1 cellular context compared by ENCODE assay signal in the genomic region with DNA sequence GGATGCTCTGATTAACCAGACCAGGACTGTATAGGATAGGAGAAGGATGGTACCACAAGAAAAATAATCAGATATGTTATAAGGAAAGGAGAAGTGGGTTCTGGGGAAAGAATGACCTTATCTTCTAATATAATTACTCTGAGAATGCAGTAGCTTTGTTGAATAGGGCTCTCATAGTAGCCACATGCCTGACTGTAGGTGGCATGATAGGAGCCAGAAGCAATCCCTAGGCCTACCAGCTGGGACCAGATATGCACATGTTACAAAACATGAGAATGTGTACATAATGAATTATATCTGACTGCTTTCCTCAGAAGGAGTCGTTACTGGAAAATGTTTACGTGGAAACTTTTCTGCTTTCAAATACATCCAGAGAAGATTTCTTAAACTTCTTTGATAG.
TF ChIP-seq lines count a peak whose summit lies in the region.

No MANE protein-coding gene starts in this region.

TF ChIP-seq in HepG2, 621 proteins besides CTCF, POLR2A, EP300 and RAD21 (continued from another document):
- TF ChIP-seq ZNF121 (CRISPR knock-in tag; IDR thresholded peaks at IDR 0.05) (no peak), ZNF180 (CRISPR knock-in tag; IDR thresholded peaks at IDR 0.05; ENCODE audit: borderline replicate concordance, low read depth) (no peak), ZFP82 (CRISPR knock-in tag; IDR thresholded peaks at IDR 0.05; ENCODE audit: borderline replicate concordance) (no peak), RFX1 (IDR thresholded peaks at IDR 0.05) (no peak)
- TF ChIP-seq, protein P1, sequence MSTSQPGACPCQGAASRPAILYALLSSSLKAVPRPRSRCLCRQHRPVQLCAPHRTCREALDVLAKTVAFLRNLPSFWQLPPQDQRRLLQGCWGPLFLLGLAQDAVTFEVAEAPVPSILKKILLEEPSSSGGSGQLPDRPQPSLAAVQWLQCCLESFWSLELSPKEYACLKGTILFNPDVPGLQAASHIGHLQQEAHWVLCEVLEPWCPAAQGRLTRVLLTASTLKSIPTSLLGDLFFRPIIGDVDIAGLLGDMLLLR (CRISPR knock-in tag; IDR thresholded peaks at IDR 0.05), result no peak
- TF ChIP-seq, protein P2, sequence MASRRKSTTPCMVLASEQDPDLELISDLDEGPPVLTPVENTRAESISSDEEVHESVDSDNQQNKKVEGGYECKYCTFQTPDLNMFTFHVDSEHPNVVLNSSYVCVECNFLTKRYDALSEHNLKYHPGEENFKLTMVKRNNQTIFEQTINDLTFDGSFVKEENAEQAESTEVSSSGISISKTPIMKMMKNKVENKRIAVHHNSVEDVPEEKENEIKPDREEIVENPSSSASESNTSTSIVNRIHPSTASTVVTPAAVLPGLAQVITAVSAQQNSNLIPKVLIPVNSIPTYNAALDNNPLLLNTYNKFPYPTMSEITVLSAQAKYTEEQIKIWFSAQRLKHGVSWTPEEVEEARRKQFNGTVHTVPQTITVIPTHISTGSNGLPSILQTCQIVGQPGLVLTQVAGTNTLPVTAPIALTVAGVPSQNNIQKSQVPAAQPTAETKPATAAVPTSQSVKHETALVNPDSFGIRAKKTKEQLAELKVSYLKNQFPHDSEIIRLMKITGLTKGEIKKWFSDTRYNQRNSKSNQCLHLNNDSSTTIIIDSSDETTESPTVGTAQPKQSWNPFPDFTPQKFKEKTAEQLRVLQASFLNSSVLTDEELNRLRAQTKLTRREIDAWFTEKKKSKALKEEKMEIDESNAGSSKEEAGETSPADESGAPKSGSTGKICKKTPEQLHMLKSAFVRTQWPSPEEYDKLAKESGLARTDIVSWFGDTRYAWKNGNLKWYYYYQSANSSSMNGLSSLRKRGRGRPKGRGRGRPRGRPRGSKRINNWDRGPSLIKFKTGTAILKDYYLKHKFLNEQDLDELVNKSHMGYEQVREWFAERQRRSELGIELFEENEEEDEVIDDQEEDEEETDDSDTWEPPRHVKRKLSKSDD (CRISPR knock-in tag; IDR thresholded peaks at IDR 0.05; ENCODE audit: low read depth), result no peak
